Comparison of ENCODE assay signal across 8 cellular contexts in genomic region chr1:155322953-155323728, GRCh38. TPM values are rescaled to one million over a fixed set of nuclear protein-coding genes. Genes with fewer than 3 reads are reported as not detected.
A peak's percentile ranks its signal among the peaks of the same experiment; 100 is the strongest.
DNase-seq lines count a peak whose midpoint lies in the region; ATAC-seq, FAIRE-seq and TF ChIP-seq lines count a peak whose summit lies in the region.

No MANE protein-coding gene starts in this region.

- peak overlapping the region; percentile 70 for H2AFZ ChIP-seq in GM12878 (ENCODE audit: control insufficient read depth, low read depth, low read length)

- peak overlapping the region; percentile 24 for H3K9ac ChIP-seq in GM12878 (ENCODE audit: control insufficient read depth, insufficient read depth, low read length)

- POLR2A ChIA-PET in GM12878 (lab: Charles Lee): interaction anchor here (0.7 to 4.3 kb wide), 17 partner anchors 12 to 128 kb away, joined by 3 to 28 read pairs (median 4); partner anchors contain the start of genes CLK2, FDPS, HCN3 and MTX1

- no peak for TF ChIP-seq EP300 in GM12878 (IDR thresholded peaks at IDR 0.05; ENCODE audit: borderline replicate concordance in 1 of 2, control insufficient read depth in 1 of 2, low read depth in 2 of 2, low read length in 2 of 2)

- TF ChIP-seq CTCF in GM12864 (IDR thresholded peaks at IDR 0.05; ENCODE audit: low read depth, low read length, missing control alignments): peak; percentile 83
- TF ChIP-seq CTCF in GM12878 (IDR thresholded peaks at IDR 0.05 in 2 of 3, conservative IDR thresholded peaks at IDR 0.05 in 1 of 3; ENCODE audit: control insufficient read depth in 2 of 3, extremely low read depth in 1 of 3, insufficient read depth in 1 of 3, low read depth in 3 of 3, low read length in 3 of 3): peak; percentile 86 to 92 (median 91)
- TF ChIP-seq CTCF in retinal pigment epithelial cell (conservative IDR thresholded peaks at IDR 0.05; ENCODE audit: low read depth, low read length): peak; percentile 76

- in situ Hi-C loops in GM12878 (cut with MboI): no loop called here

- WGBS in GM12878 (ENCODE audit: insufficient coverage, insufficient replicate concordance, low lambda C conversion rate, missing lambda C conversion rate): 2% methylated on average over 44 of the region's 58 CpGs

- DNase-seq in GM12864 (ENCODE audit: low read depth) (peak; percentile 40), NCI-H2081 (lab: John Stamatoyannopoulos, UW) (peak; percentile 83 to 87), GM12878 (ENCODE audit: low read depth, low spot score) (no peak), hypothalamus (lab: John Stamatoyannopoulos, UW) (peak in 50 of 51 donors; percentile 19 to 91 (median 73)), retinal pigment epithelial cell (ENCODE audit: low read depth) (peak; percentile 69)

- peak overlapping the region; percentile 90; the same call in 1 of the 2 replicates for H3K4me2 ChIP-seq in GM12878 (ENCODE audit: control insufficient read depth, insufficient read depth)

- SMC1A ChIA-PET in GM12878 (lab: Charles Lee; ENCODE audit: uncharacterized antibody, unreplicated experiment): interaction anchor here (0.6 to 6.8 kb wide), 15 partner anchors 11 to 181 kb away, joined by 3 to 57 read pairs (median 4); partner anchors contain the start of genes CLK2, FDPS, HCN3 and PKLR

- RAD21 ChIA-PET in GM12878 (lab: Charles Lee; ENCODE audit: unreplicated experiment): interaction anchor here (0.6 to 5.4 kb wide), 24 partner anchors 11 to 323 kb away, joined by 3 to 81 read pairs (median 4); partner anchors contain the start of genes CLK2, FDPS, HCN3 and KRTCAP2

- CTCF ChIA-PET in GM12878 (lab: Yijun Ruan, JAX): interaction anchor here (0.7 to 9.6 kb wide), 35 partner anchors 12 to 470 kb away, joined by 3 to 225 read pairs (median 5); partner anchors contain the start of genes CLK2, ENTREP3, FDPS and KRTCAP2

- no peaks in the 10 kb centered on the region for H4K20me1 ChIP-seq in GM12878 (ENCODE audit: control insufficient read depth, insufficient read depth)

- no peaks in the 10 kb centered on the region for H3K9me3 ChIP-seq in GM12878 (replicated peaks; ENCODE audit: control insufficient read depth, insufficient read depth, low read length)

- peak; percentile 87 for TF ChIP-seq RAD21 in GM12878 (IDR thresholded peaks at IDR 0.05; ENCODE audit: insufficient read depth, low read depth, low read length)

- peak overlapping the region; percentile 73 for H3K4me3 ChIP-seq in GM12864 (ENCODE audit: low read depth, low read length)
- H3K4me3 ChIP-seq in GM12878: peak overlapping the region; percentile 88
- peak overlapping the region; percentile 85 for H3K4me3 ChIP-seq in retinal pigment epithelial cell (ENCODE audit: low read length)

- H3K27ac ChIP-seq in GM12878 (ENCODE audit: control insufficient read depth, insufficient read depth): peak overlapping the region; percentile 66; the same call in 1 of the 2 replicates

- TF ChIP-seq POLR2A in GM12878 (IDR thresholded peaks at IDR 0.05; ENCODE audit: low read depth, low read length): no peak; the same call in 1 of the 2 replicates

- peaks cover 7% of the 10 kb centered on the region for H3K4me1 ChIP-seq in GM12878 (ENCODE audit: control insufficient read depth, insufficient read depth, low read length)

- intact Hi-C loops in GM12878 (cut with micrococcal nuclease; ENCODE audit: unreplicated experiment): loop anchor here (1.0 to 5.0 kb wide), 4 partner anchors 46 to 269 kb away; partner anchors contain the start of genes HCN3 and THBS3

- peak; percentile 75 for FAIRE-seq in TTC549 (lab: Jason Lieb, UNC)
- peak; percentile 35 for FAIRE-seq in GM12878 (lab: Jason Lieb, UNC)

- H3K27me3 ChIP-seq in GM12878 (replicated peaks in 1 of 2; ENCODE audit: control insufficient read depth in 2 of 2, insufficient read depth in 2 of 2, low read length in 1 of 2): no peaks in the 10 kb centered on the region

- BruUV-seq in GM12878 (replicated peaks; lab: Mats Ljungman, UMichigan): no TSS peak

- ATAC-seq in HG02870 (IDR thresholded peaks at IDR 0.05; ENCODE audit: unreplicated experiment) (peak; percentile 43), GM12878 (peak; percentile 71), GM19452 (IDR thresholded peaks at IDR 0.05; ENCODE audit: unreplicated experiment) (no peak)

- H3K79me2 ChIP-seq in GM12878 (ENCODE audit: control insufficient read depth, insufficient read depth, low read length): no peaks in the 10 kb centered on the region; the same call in 1 of the 2 replicates

- H3K36me3 ChIP-seq in GM12878 (ENCODE audit: control insufficient read depth in 2 of 2, insufficient read depth in 2 of 2, low read length in 1 of 2): peaks cover 8 to 10% of the 10 kb centered on the region in 2 experiments

RNA-seq across cellular contexts. Expression of gene RUSC1, which starts 2.4 kb away (rescaled TPM):
- total RNA-seq in GM12878 (2013; cell fraction: nucleolus; rRNA removed): 7.6 and 10.6 TPM in 2 replicates
- total RNA-seq in GM12878 (2014; rRNA removed) (10.6 and 11.1 TPM in 2 replicates), GM12878 (2014; rRNA removed; fragmentation: Illumina TruSeq; extraction: Trizol) (4.7 and 5.1 TPM in 2 replicates), GM12878 (2021) (17.7 and 19.9 TPM in 2 replicates)
- polyA plus RNA-seq in GM12878 (2011; ENCODE audit: low read depth): 7.7 TPM
- polyA plus RNA-seq in GM12878 (2011; rRNA removed) (9.2 and 13.9 TPM in 2 replicates), GM12878 (2014; fragmentation: Illumina TruSeq; extraction: Trizol) (7.6 and 10.0 TPM in 2 replicates), GM12878 (2014; fragmentation: Nextera tagmentation; extraction: Ambion mirVana) (1 to 10 TPM; 1.1 to 5.4 TPM), GM12878 (2014; rRNA removed) (23.0 and 23.7 TPM in 2 replicates), GM12878 (2016; fragmentation: Nextera tagmentation; extraction: Ambion mirVana) (10 to 100 TPM; 13.6 to 18.5 TPM)
- polyA plus RNA-seq in GM12878 (2011; cell fraction: cytosol; rRNA removed): 16.9 and 27.2 TPM in 2 replicates
- polyA plus RNA-seq in GM12878 (2011; cell fraction: nucleus; rRNA removed): 52.8 and 62.4 TPM in 2 replicates
- polyA plus RNA-seq in GM12878 (2012): 9.1 and 11.1 TPM in 2 replicates
- 6.7 and 11.6 TPM in 2 replicates for polyA minus RNA-seq in GM12878 (2011; rRNA and poly(A)+ RNA removed)
- 5.8 and 6.3 TPM in 2 replicates for polyA minus RNA-seq in GM12878 (2011; cell fraction: cytosol; rRNA and poly(A)+ RNA removed)
- polyA minus RNA-seq in GM12878 (2011; cell fraction: nucleus; rRNA and poly(A)+ RNA removed): 10.4 and 19.3 TPM in 2 replicates

RNA-seq across cellular contexts. Expression of gene FDPS, which starts 14.5 kb away (rescaled TPM):
- total RNA-seq in GM12878 (2013; cell fraction: nucleolus; rRNA removed): 189 TPM in 2 replicates
- total RNA-seq in GM12878 (2014; rRNA removed) (432 and 495 TPM in 2 replicates), GM12878 (2014; rRNA removed; fragmentation: Illumina TruSeq; extraction: Trizol) (446 and 482 TPM in 2 replicates), GM12878 (2021) (507 and 547 TPM in 2 replicates)
- polyA plus RNA-seq in GM12878 (2011; ENCODE audit: low read depth): 263 TPM
- polyA plus RNA-seq in GM12878 (2011; rRNA removed) (608 and 753 TPM in 2 replicates), GM12878 (2014; fragmentation: Illumina TruSeq; extraction: Trizol) (467 and 549 TPM in 2 replicates), GM12878 (2014; fragmentation: Nextera tagmentation; extraction: Ambion mirVana) (1,000 to 10,000 TPM; 1,058 to 1,156 TPM), GM12878 (2014; rRNA removed) (532 and 553 TPM in 2 replicates), GM12878 (2016; fragmentation: Nextera tagmentation; extraction: Ambion mirVana) (100 to 1,000 TPM; 405 to 437 TPM)
- polyA plus RNA-seq in GM12878 (2011; cell fraction: cytosol; rRNA removed): 639 and 664 TPM in 2 replicates
- 648 and 692 TPM in 2 replicates for polyA plus RNA-seq in GM12878 (2011; cell fraction: nucleus; rRNA removed)
- polyA plus RNA-seq in GM12878 (2012): 409 and 448 TPM in 2 replicates
- 290 and 378 TPM in 2 replicates for polyA minus RNA-seq in GM12878 (2011; rRNA and poly(A)+ RNA removed)
- 141 and 143 TPM in 2 replicates for polyA minus RNA-seq in GM12878 (2011; cell fraction: cytosol; rRNA and poly(A)+ RNA removed)
- 112 and 142 TPM in 2 replicates for polyA minus RNA-seq in GM12878 (2011; cell fraction: nucleus; rRNA and poly(A)+ RNA removed)

RNA-seq across cellular contexts. Expression of gene PKLR, which starts 21.9 kb away (rescaled TPM):
- total RNA-seq in GM12878 (2013; cell fraction: nucleolus; rRNA removed): not detected in 2 replicates
- not detected in 2 replicates for total RNA-seq in GM12878 (2014; rRNA removed)
- not detected in 2 replicates for total RNA-seq in GM12878 (2014; rRNA removed; fragmentation: Illumina TruSeq; extraction: Trizol)
- total RNA-seq in GM12878 (2021): 0.08 and 0.13 TPM in 2 replicates
- polyA plus RNA-seq in GM12878 (2011; ENCODE audit: low read depth): not detected
- polyA plus RNA-seq in GM12878 (2011; rRNA removed): not detected in 2 replicates
- 0.02 TPM in 1 of 2 replicates, not detected in the other for polyA plus RNA-seq in GM12878 (2011; cell fraction: cytosol; rRNA removed)
- polyA plus RNA-seq in GM12878 (2011; cell fraction: nucleus; rRNA removed): 0.04 and 0.13 TPM in 2 replicates
- 0.03 TPM in 1 of 2 replicates, not detected in the other for polyA plus RNA-seq in GM12878 (2012)
- polyA plus RNA-seq in GM12878 (2014; fragmentation: Illumina TruSeq; extraction: Trizol): 0.04 and 0.08 TPM in 2 replicates
- polyA plus RNA-seq in GM12878 (2014; fragmentation: Nextera tagmentation; extraction: Ambion mirVana): under 1 TPM in 1 of 2 experiments, not detected in 1; 0.15 TPM
- polyA plus RNA-seq in GM12878 (2014; rRNA removed): not detected in 2 replicates
- polyA plus RNA-seq in GM12878 (2016; fragmentation: Nextera tagmentation; extraction: Ambion mirVana): not detected
- polyA minus RNA-seq in GM12878 (2011; rRNA and poly(A)+ RNA removed): not detected in 2 replicates
- not detected in 2 replicates for polyA minus RNA-seq in GM12878 (2011; cell fraction: cytosol; rRNA and poly(A)+ RNA removed)
- not detected in 2 replicates for polyA minus RNA-seq in GM12878 (2011; cell fraction: nucleus; rRNA and poly(A)+ RNA removed)

RNA-seq across cellular contexts. Expression of gene HCN3, which starts 45.9 kb away (rescaled TPM):
- 2.0 and 3.4 TPM in 2 replicates for total RNA-seq in GM12878 (2013; cell fraction: nucleolus; rRNA removed)
- total RNA-seq in GM12878 (2014; rRNA removed): 1.6 and 2.5 TPM in 2 replicates
- total RNA-seq in GM12878 (2014; rRNA removed; fragmentation: Illumina TruSeq; extraction: Trizol): 1.2 and 1.7 TPM in 2 replicates
- total RNA-seq in GM12878 (2021): 2.5 and 2.8 TPM in 2 replicates
- 1.1 TPM for polyA plus RNA-seq in GM12878 (2011; ENCODE audit: low read depth)
- polyA plus RNA-seq in GM12878 (2011; rRNA removed): 1.6 and 2.5 TPM in 2 replicates
- polyA plus RNA-seq in GM12878 (2011; cell fraction: cytosol; rRNA removed): 2.6 and 3.6 TPM in 2 replicates
- polyA plus RNA-seq in GM12878 (2011; cell fraction: nucleus; rRNA removed): 26.8 and 30.1 TPM in 2 replicates
- polyA plus RNA-seq in GM12878 (2012): 1.8 and 1.9 TPM in 2 replicates
- 1.9 and 3.1 TPM in 2 replicates for polyA plus RNA-seq in GM12878 (2014; fragmentation: Illumina TruSeq; extraction: Trizol)
- under 1 TPM; 0.08 to 0.31 TPM for polyA plus RNA-seq in GM12878 (2014; fragmentation: Nextera tagmentation; extraction: Ambion mirVana)
- polyA plus RNA-seq in GM12878 (2014; rRNA removed): 3.7 and 4.1 TPM in 2 replicates
- 1 to 10 TPM; 1.7 to 1.8 TPM for polyA plus RNA-seq in GM12878 (2016; fragmentation: Nextera tagmentation; extraction: Ambion mirVana)
- 1.4 and 1.6 TPM in 2 replicates for polyA minus RNA-seq in GM12878 (2011; rRNA and poly(A)+ RNA removed)
- 1.7 and 3.6 TPM in 2 replicates for polyA minus RNA-seq in GM12878 (2011; cell fraction: cytosol; rRNA and poly(A)+ RNA removed)
- polyA minus RNA-seq in GM12878 (2011; cell fraction: nucleus; rRNA and poly(A)+ RNA removed): 2.3 and 5.5 TPM in 2 replicates

RNA-seq across cellular contexts. Expression of gene CLK2, which starts 49.8 kb away (rescaled TPM):
- total RNA-seq in GM12878 (2013; cell fraction: nucleolus; rRNA removed): 90.4 and 96.0 TPM in 2 replicates
- total RNA-seq in GM12878 (2014; rRNA removed) (42.3 and 45.9 TPM in 2 replicates), GM12878 (2014; rRNA removed; fragmentation: Illumina TruSeq; extraction: Trizol) (27.2 and 29.3 TPM in 2 replicates), GM12878 (2021) (62.3 and 63.1 TPM in 2 replicates)
- polyA plus RNA-seq in GM12878 (2011; ENCODE audit: low read depth): 25.1 TPM
- polyA plus RNA-seq in GM12878 (2011; rRNA removed) (50.2 and 76.9 TPM in 2 replicates), GM12878 (2014; fragmentation: Illumina TruSeq; extraction: Trizol) (54.9 and 55.6 TPM in 2 replicates), GM12878 (2014; fragmentation: Nextera tagmentation; extraction: Ambion mirVana) (10 to 100 TPM; 11.1 to 17.8 TPM), GM12878 (2014; rRNA removed) (81.9 and 83.7 TPM in 2 replicates), GM12878 (2016; fragmentation: Nextera tagmentation; extraction: Ambion mirVana) (10 to 100 TPM; 23.4 to 27.5 TPM)
- polyA plus RNA-seq in GM12878 (2011; cell fraction: cytosol; rRNA removed): 55.4 and 60.6 TPM in 2 replicates
- 687 and 698 TPM in 2 replicates for polyA plus RNA-seq in GM12878 (2011; cell fraction: nucleus; rRNA removed)
- 38.5 and 52.1 TPM in 2 replicates for polyA plus RNA-seq in GM12878 (2012)
- polyA minus RNA-seq in GM12878 (2011; rRNA and poly(A)+ RNA removed): 64.9 and 65.5 TPM in 2 replicates
- polyA minus RNA-seq in GM12878 (2011; cell fraction: cytosol; rRNA and poly(A)+ RNA removed): 14.3 and 18.9 TPM in 2 replicates
- polyA minus RNA-seq in GM12878 (2011; cell fraction: nucleus; rRNA and poly(A)+ RNA removed): 76.3 and 124 TPM in 2 replicates
